Comparison of ENCODE assay signal across 1 cellular context in the genomic region with DNA sequence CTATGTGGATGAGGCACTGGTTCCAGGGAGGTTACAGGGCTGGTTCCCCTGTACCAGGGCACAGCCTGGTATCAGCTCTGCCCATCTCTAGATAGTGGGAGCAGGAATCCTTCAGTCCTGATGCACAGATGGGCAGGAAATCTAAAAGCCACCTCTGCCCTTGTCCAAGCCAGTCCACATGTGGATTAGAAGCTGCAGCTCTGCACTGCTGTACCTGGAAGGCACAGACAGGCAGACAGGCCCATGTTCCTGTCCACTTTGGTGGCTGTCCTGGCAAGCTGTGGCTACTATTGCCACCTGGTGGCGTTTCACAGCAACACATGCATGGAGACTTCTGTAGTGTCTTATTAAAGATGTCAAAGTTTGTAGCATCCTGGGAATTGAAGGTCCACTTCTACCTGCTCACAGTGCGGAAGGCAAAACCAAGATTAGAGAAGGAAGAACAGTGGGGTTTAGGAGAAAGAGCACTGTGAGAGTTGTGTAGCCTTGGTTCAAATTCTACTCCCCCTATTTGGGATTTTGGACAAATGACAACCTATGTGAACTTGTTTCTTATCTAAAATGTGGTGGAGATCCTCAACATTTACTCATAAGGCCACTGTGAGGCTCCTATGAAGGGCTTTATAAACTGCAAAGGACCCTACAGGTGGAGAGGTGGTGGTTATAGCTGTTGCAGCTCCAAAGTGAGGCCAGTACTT.
TF ChIP-seq lines count a peak whose summit lies in the region.

No MANE protein-coding gene starts in this region.

TF ChIP-seq in H1, 55 proteins besides CTCF, POLR2A, EP300 and RAD21 (continued from another document):
- TF ChIP-seq SIN3A (conservative IDR thresholded peaks at IDR 0.05 in 1 of 2, IDR thresholded peaks at IDR 0.05 in 1 of 2; ENCODE audit: low read depth in 1 of 2, low read length in 2 of 2) = 0 out of 4 replicates have a peak, but pooled peaks of 1 of the 2 experiments have one; percentile 47
- TF ChIP-seq RBBP5 (IDR thresholded peaks at IDR 0.05; ENCODE audit: borderline replicate concordance, low read depth, low read length) = no peak
- no peak for TF ChIP-seq CREB1 (IDR thresholded peaks at IDR 0.05)
- no peak for TF ChIP-seq SUZ12 (IDR thresholded peaks at IDR 0.05; ENCODE audit: low read length)
- TF ChIP-seq, protein P1, sequence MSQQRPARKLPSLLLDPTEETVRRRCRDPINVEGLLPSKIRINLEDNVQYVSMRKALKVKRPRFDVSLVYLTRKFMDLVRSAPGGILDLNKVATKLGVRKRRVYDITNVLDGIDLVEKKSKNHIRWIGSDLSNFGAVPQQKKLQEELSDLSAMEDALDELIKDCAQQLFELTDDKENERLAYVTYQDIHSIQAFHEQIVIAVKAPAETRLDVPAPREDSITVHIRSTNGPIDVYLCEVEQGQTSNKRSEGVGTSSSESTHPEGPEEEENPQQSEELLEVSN (IDR thresholded peaks at IDR 0.05) = no peak
- no peak for TF ChIP-seq SAP30 (IDR thresholded peaks at IDR 0.05; ENCODE audit: insufficient read depth, insufficient replicate concordance, low read length)
- no peak for TF ChIP-seq JUND (IDR thresholded peaks at IDR 0.05; ENCODE audit: low read length)
- peak; percentile 68; the same call in 1 of the 2 replicates for TF ChIP-seq YY1 (IDR thresholded peaks at IDR 0.05; ENCODE audit: low read depth, low read length)
- no peak for TF ChIP-seq BCL11A (IDR thresholded peaks at IDR 0.05; ENCODE audit: low read depth in 2 of 2, low read length in 2 of 2)
